Comparison of ENCODE assay signal across 26 cellular contexts in the genomic region with DNA sequence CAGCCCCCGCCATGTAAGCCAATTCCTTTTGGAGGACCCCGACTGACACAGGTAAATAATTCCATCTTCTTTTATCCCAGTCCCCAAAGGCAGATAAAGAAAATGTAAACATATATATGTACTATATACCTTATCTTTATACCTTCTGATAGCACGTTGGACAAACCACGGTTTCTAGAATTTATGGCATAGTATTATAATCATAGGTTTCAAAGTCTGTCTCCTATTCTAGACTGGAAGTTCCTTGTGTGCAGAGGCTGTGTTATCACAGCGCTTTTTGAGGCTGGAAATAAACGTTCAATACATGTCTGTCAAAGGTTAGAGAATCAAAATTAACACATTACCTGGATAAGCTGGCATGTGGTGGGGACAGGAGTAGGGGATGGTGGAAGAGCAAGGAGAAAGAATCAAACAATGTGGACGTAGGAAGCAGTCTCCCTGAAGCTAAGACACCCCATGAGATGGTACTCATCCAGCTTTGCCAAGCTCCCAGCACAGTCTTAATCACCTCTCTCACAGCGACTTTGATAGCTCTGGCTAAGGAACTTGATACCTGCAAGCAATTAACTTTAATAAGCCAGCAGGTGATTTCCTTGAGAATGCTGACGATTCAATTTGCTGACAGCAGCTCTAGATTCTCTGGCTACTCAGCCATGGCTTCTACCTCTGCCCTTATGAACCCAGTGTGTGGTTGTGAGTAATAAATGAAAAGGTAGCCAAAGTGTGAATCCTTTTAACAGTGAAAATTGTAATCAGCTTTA.
DNase-seq lines count a peak whose midpoint lies in the region; ATAC-seq, FAIRE-seq and TF ChIP-seq lines count a peak whose summit lies in the region.
"Had no signal": no experiment of that assay in that cellular context is flagged by ENCODE, and none has a peak within 500 bp of the region (broad histone marks: within the 10 kb centered on the region; RNA-seq: fewer than 3 reads in every experiment).

No MANE protein-coding gene starts in this region.

- H3K79me1 ChIP-seq in H9 (ENCODE audit: insufficient read depth, low read depth, low read length, poor library complexity, severe bottlenecking) = no peaks in the 10 kb centered on the region

- no peak overlapping the region for H3K4me3 Mint-ChIP-seq in H9
- H3K4me3 Mint-ChIP-seq in activated T-helper 17 cell treated with anti-CD3 and anti-CD28 coated beads, Interleukin-2, amount 50 U/mL, for 72 hours = no peak overlapping the region
- H3K4me3 Mint-ChIP-seq: activated naive CD4-positive, alpha-beta T cell treated with anti-CD3 and anti-CD28 coated beads, Interleukin-2, amount 50 U/mL, for 24 hours; endodermal cell; memory B cell; stimulated activated effector memory CD8-positive, alpha-beta T cell treated with anti-CD3 and anti-CD28 coated beads, Interleukin-12 subunit alpha, Interleukin-12 subunit beta, amount 100 ng/mL, for 72 hours had no signal

- no peaks in the 10 kb centered on the region for H3K79me2 ChIP-seq in H9 (ENCODE audit: insufficient read depth, low read length)

- no peak overlapping the region for H3T11ph ChIP-seq in H9 (ENCODE audit: low read length)

- H3K56ac ChIP-seq in H9 (ENCODE audit: insufficient read length, low read depth, low read length) = no peak overlapping the region

- no peak overlapping the region for H2BK120ac ChIP-seq in H9 (ENCODE audit: low read depth, low read length, poor library complexity, severe bottlenecking)

- H3K36me3 Mint-ChIP-seq in H9 (ENCODE audit: insufficient read depth in 1 of 3, low read depth in 3 of 3) = no peaks in the 10 kb centered on the region
- H3K36me3 Mint-ChIP-seq in activated T-helper 17 cell treated with anti-CD3 and anti-CD28 coated beads, Interleukin-2, amount 50 U/mL, for 72 hours (ENCODE audit: low read depth) = no peaks in the 10 kb centered on the region
- H3K36me3 Mint-ChIP-seq: activated naive CD4-positive, alpha-beta T cell treated with anti-CD3 and anti-CD28 coated beads, Interleukin-2, amount 50 U/mL, for 24 hours; memory B cell; stimulated activated effector memory CD8-positive, alpha-beta T cell treated with anti-CD3 and anti-CD28 coated beads, Interleukin-12 subunit alpha, Interleukin-12 subunit beta, amount 100 ng/mL, for 72 hours had no signal

- H3K27ac ChIP-seq in H9 (ENCODE audit: insufficient read length, low read depth, low read length) = no peak overlapping the region
- H3K27ac ChIP-seq: cardiac muscle cell, esophagus squamous epithelium, VCaP had no signal

- no peaks in the 10 kb centered on the region for H3K9me3 ChIP-seq in H9 (ENCODE audit: control insufficient read depth, low read depth, low read length)
- H3K9me3 ChIP-seq: Caco-2, esophagus squamous epithelium had no signal

- H2BK15ac ChIP-seq in H9 (ENCODE audit: low read depth, low read length) = no peak overlapping the region; the same call in 1 of the 2 replicates

- no peak overlapping the region for H2AK5ac ChIP-seq in H9 (ENCODE audit: insufficient read length, low read length)

- H2AFZ ChIP-seq in H9 (ENCODE audit: low read length) = no peak overlapping the region

- H4K5ac ChIP-seq in H9 (ENCODE audit: insufficient read length, low read depth, low read length) = no peak overlapping the region

- H4K8ac ChIP-seq in H9 (replicated peaks; ENCODE audit: insufficient read length, low read depth, low read length) = no peak overlapping the region

- H3K9me3 Mint-ChIP-seq in H9 = no peaks in the 10 kb centered on the region
- H3K9me3 Mint-ChIP-seq in activated T-helper 17 cell treated with anti-CD3 and anti-CD28 coated beads, Interleukin-2, amount 50 U/mL, for 72 hours = no peaks in the 10 kb centered on the region
- H3K9me3 Mint-ChIP-seq: endodermal cell had no signal

- no peaks in the 10 kb centered on the region; the same call in 1 of the 2 replicates for H3K4me1 ChIP-seq in H9 (ENCODE audit: insufficient read depth, low read length)
- H3K4me1 ChIP-seq: Caco-2, esophagus squamous epithelium had no signal

- H2BK12ac ChIP-seq in H9 (ENCODE audit: insufficient read length, low read depth, low read length) = no peak overlapping the region

- no peaks in the 10 kb centered on the region for H3K27me3 ChIP-seq in H9 (ENCODE audit: insufficient read depth, low read length)
- H3K27me3 ChIP-seq: cardiac muscle cell, esophagus squamous epithelium had no signal

- H3K4me1 Mint-ChIP-seq in H9 = peaks cover 2 to 6% of the 10 kb centered on the region in 2 experiments; a peak in 2 of 4 replicates
- no peaks in the 10 kb centered on the region for H3K4me1 Mint-ChIP-seq in activated T-helper 17 cell treated with anti-CD3 and anti-CD28 coated beads, Interleukin-2, amount 50 U/mL, for 72 hours
- H3K4me1 Mint-ChIP-seq: activated naive CD4-positive, alpha-beta T cell treated with anti-CD3 and anti-CD28 coated beads, Interleukin-2, amount 50 U/mL, for 24 hours; endodermal cell; memory B cell; stimulated activated effector memory CD8-positive, alpha-beta T cell treated with anti-CD3 and anti-CD28 coated beads, Interleukin-12 subunit alpha, Interleukin-12 subunit beta, amount 100 ng/mL, for 72 hours had no signal

- no peak overlapping the region for H3K9ac ChIP-seq in H9 (ENCODE audit: extremely low read depth, insufficient read length, low read length)

- H2BK20ac ChIP-seq in H9 (ENCODE audit: low read depth, low read length, poor library complexity, severe bottlenecking) = no peak overlapping the region

- FAIRE-seq in RCC 7860 (lab: Jason Lieb, UNC) = peak; percentile 8
- FAIRE-seq: frontal cortex, kidney had no signal

- H3K4me2 ChIP-seq in H9 (ENCODE audit: insufficient read depth, insufficient read length, low read length) = no peak overlapping the region

- no peak overlapping the region for H3K18ac ChIP-seq in H9 (ENCODE audit: insufficient read length, low read depth, low read length)

- no peak overlapping the region for H3K4ac ChIP-seq in H9 (ENCODE audit: low read depth, low read length)

- no peak overlapping the region for H4K91ac ChIP-seq in H9 (ENCODE audit: insufficient read length, low read depth, low read length)

- no peak overlapping the region for H2BK5ac ChIP-seq in H9 (ENCODE audit: insufficient read length, low read length)

- DNase-seq in NCI-H82 (lab: John Stamatoyannopoulos, UW) (peak; percentile 18), NCI-H82 treated with DMSO at 0.1 percent for 48 hours (lab: John Stamatoyannopoulos, UW; ENCODE audit: unreplicated experiment) (no peak), RCC 7860 (ENCODE audit: low spot score) (no peak), kidney glomerular epithelial cell (lab: John Stamatoyannopoulos, UW) (peak; percentile 21), H9 (no peak)
- no peak for DNase-seq in stimulated activated CD4-positive, alpha-beta T cell treated with anti-CD3 and anti-CD28 coated beads, Interleukin-4, amount 100 ng/mL, for 1 hour
- DNase-seq: ACHN; activated CD4-positive, alpha-beta T cell treated with anti-CD3 and anti-CD28 coated beads, Interleukin-2, amount 50 U/mL, for 1 hour; Caco-2; endodermal cell; esophagus squamous epithelium; kidney; MV-4-11; NCI-H2029; NCI-H526; nucleus accumbens; Right ventricle myocardium superior; stimulated activated CD4-positive, alpha-beta T cell treated with anti-CD3 and anti-CD28 coated beads, Interleukin-2, amount 100 ng/mL, for 24 hours; substantia nigra had no signal

- no peak for TF ChIP-seq CTCF in H9 (conservative IDR thresholded peaks at IDR 0.05)

- no peak overlapping the region for H3K23ac ChIP-seq in H9 (ENCODE audit: insufficient read length, low read depth, low read length)

- H3K27me3 Mint-ChIP-seq in H9 (ENCODE audit: low read depth) = no peaks in the 10 kb centered on the region
- H3K27me3 Mint-ChIP-seq in activated T-helper 17 cell treated with anti-CD3 and anti-CD28 coated beads, Interleukin-2, amount 50 U/mL, for 72 hours = no peaks in the 10 kb centered on the region
- H3K27me3 Mint-ChIP-seq: memory B cell had no signal

- no peak overlapping the region for H3K14ac ChIP-seq in H9 (ENCODE audit: insufficient read depth, low read length)

- no CpG with 5 or more reads among the region's 9 CpGs for WGBS in H9 (ENCODE audit: extremely low coverage, insufficient read length, low lambda C conversion rate)

- no peaks in the 10 kb centered on the region for H3K23me2 ChIP-seq in H9 (ENCODE audit: insufficient read length, low read depth, low read length, poor library complexity, severe bottlenecking)

- H4K20me1 ChIP-seq in H9 (ENCODE audit: control insufficient read depth, insufficient read depth, insufficient read length) = no peaks in the 10 kb centered on the region

- no peak overlapping the region for H3K27ac Mint-ChIP-seq in H9
- no peak overlapping the region for H3K27ac Mint-ChIP-seq in activated T-helper 17 cell treated with anti-CD3 and anti-CD28 coated beads, Interleukin-2, amount 50 U/mL, for 72 hours
- H3K27ac Mint-ChIP-seq: activated naive CD4-positive, alpha-beta T cell treated with anti-CD3 and anti-CD28 coated beads, Interleukin-2, amount 50 U/mL, for 24 hours; endodermal cell; memory B cell; stimulated activated effector memory CD8-positive, alpha-beta T cell treated with anti-CD3 and anti-CD28 coated beads, Interleukin-12 subunit alpha, Interleukin-12 subunit beta, amount 100 ng/mL, for 72 hours had no signal

- ATAC-seq in activated T-helper 17 cell treated with anti-CD3 and anti-CD28 coated beads, Interleukin-2, amount 50 U/mL, for 72 hours (replicated peaks) = no peak
- ATAC-seq: stimulated activated effector memory CD8-positive, alpha-beta T cell treated with anti-CD3 and anti-CD28 coated beads, Interleukin-12 subunit alpha, Interleukin-12 subunit beta, amount 100 ng/mL, for 72 hours had no signal

Comparison
In these comparisons a context has a peak if more than half of its experiments do, and no peak if none do; other contexts are left out.
1. DNase-seq: peak in NCI-H82 (single experiment) and kidney glomerular epithelial cell (single experiment); none in NCI-H82 treated with DMSO at 0.1 percent for 48 hours (single experiment), RCC 7860 (single experiment), H9 (single experiment) and stimulated activated CD4-positive, alpha-beta T cell treated with anti-CD3 and anti-CD28 coated beads, Interleukin-4, amount 100 ng/mL, for 1 hour (single experiment).